18 cellular contexts compared by ENCODE assay signal in genomic region chr5:131082034-131082550, GRCh38.
"Had no signal": no experiment of that assay in that cellular context is flagged by ENCODE, and none has a peak within 500 bp of the region (broad histone marks: within the 10 kb centered on the region; RNA-seq: fewer than 3 reads in every experiment).

No MANE protein-coding gene starts in this region.

- ATAC-seq: activated CD4-positive, CD25-positive, alpha-beta regulatory T cell treated with anti-CD3 and anti-CD28 coated beads, Interleukin-2, amount 50 U/mL, for 24 hours; activated naive CD8-positive, alpha-beta T cell treated with anti-CD3 and anti-CD28 coated beads, Interleukin-2, amount 50 U/mL, for 24 hours; activated T-cell treated with anti-CD3 and anti-CD28 coated beads, Interleukin-2, amount 50 U/mL, for 4 hours; gastrocnemius medialis; heart left ventricle; stimulated activated naive CD8-positive, alpha-beta T cell treated with anti-CD3 and anti-CD28 coated beads, Interleukin-15, amount 100 ng/mL, for 72 hours had no signal

- H3K9me3 ChIP-seq: gastrocnemius medialis, heart left ventricle, testis, upper lobe of left lung had no signal

- H3K4me3 ChIP-seq: ascending aorta, esophagus squamous epithelium, gastrocnemius medialis, heart left ventricle, left ventricle myocardium inferior, testis, upper lobe of left lung had no signal

- H3K36me3 ChIP-seq: ascending aorta, esophagus squamous epithelium, gastrocnemius medialis, heart left ventricle, left ventricle myocardium inferior, upper lobe of left lung had no signal

- H3K27me3 ChIP-seq: ascending aorta, esophagus squamous epithelium, gastrocnemius medialis, heart left ventricle, testis, upper lobe of left lung had no signal

- DNase-seq: activated CD4-positive, alpha-beta T cell treated with anti-CD3 and anti-CD28 coated beads, Interleukin-2, amount 50 U/mL, for 1 hour; activated CD8-positive, alpha-beta memory T cell treated with anti-CD3 and anti-CD28 coated beads, Interleukin-2, amount 50 U/mL, for 4 hours; activated naive CD4-positive, alpha-beta T cell treated with anti-CD3 and anti-CD28 coated beads for 36 hours; activated naive CD8-positive, alpha-beta T cell treated with anti-CD3 and anti-CD28 coated beads, Interleukin-2, amount 50 U/mL, for 24 hours; activated T-cell treated with anti-CD3 and anti-CD28 coated beads, Interleukin-2, amount 50 U/mL, for 4 hours; effector CD8-positive, alpha-beta T cell; esophagus squamous epithelium; gastrocnemius medialis; heart left ventricle; left ventricle myocardium inferior; mammary epithelial cell; stimulated activated CD4-positive, alpha-beta T cell treated with anti-CD3 and anti-CD28 coated beads, Interleukin-15, amount 100 ng/mL, for 24 hours; stimulated activated CD4-positive, alpha-beta T cell treated with anti-CD3 and anti-CD28 coated beads, Interleukin-2, amount 100 ng/mL, for 48 hours; stimulated activated naive CD8-positive, alpha-beta T cell treated with anti-CD3 and anti-CD28 coated beads, Interleukin-15, amount 100 ng/mL, for 72 hours; testis; upper lobe of left lung had no signal

- H3K27ac ChIP-seq: ascending aorta, esophagus squamous epithelium, gastrocnemius medialis, heart left ventricle, left ventricle myocardium inferior, testis, upper lobe of left lung had no signal

- H3K4me1 ChIP-seq: ascending aorta, esophagus squamous epithelium, gastrocnemius medialis, heart left ventricle, left ventricle myocardium inferior, testis, upper lobe of left lung had no signal
